ENCODE assay signal across 2 cellular contexts in the genomic region with DNA sequence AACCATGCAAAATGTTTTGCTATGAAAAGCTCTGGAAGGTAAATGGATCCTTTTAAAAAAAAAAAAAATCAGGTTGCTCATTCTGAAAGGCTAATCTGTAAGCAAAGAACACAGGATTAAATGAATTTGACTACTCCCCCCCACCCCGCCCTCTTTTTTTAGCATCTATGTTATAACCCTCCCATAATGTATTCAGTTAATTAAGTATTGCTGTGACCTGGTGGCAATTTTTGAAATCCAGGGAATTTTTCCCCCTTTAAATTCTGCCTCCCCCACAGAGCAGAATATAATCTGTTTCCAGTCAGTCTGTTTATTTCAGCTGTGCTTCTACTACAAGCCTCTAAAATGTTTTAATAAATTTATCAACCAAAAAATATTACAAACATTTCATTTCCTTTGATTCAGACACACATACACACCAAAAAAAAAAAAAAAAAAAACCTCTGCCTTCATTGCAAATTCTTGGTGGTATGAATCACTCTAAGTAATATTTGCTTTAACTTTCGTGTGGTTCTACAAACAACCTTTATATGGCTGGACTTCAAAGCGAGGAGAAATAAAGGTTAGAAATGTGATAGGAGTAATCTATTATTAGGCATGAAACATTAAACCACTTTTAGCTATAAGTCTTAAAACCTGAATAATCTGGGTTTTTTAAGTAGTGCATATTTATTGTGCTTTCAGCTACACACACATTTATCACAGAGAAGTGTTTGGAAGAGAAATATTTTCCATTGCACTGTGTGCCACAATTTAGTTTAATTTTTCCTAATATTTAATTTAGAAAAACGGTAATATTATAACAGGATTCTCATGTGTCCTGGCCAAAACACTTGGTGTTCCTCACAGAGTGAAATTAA.
TF ChIP-seq lines count a peak whose summit lies in the region.

No MANE protein-coding gene starts in this region.

TF ChIP-seq in K562, 482 proteins besides CTCF, POLR2A, EP300 and RAD21 (continued from another document):
- no peak for TF ChIP-seq CEBPG (CRISPR knock-in tag; IDR thresholded peaks at IDR 0.05)
- TF ChIP-seq CEBPG (tag; conservative IDR thresholded peaks at IDR 0.05 in 1 of 2, IDR thresholded peaks at IDR 0.05 in 1 of 2): no peak
- peak; percentile 61; the same call in 1 of the 2 replicates for TF ChIP-seq ZNF384 (IDR thresholded peaks at IDR 0.05; ENCODE audit: low read depth, low read length)

TF ChIP-seq in HepG2, 621 proteins besides CTCF, POLR2A, EP300 and RAD21 (continues in another document):
- TF ChIP-seq, protein P1, sequence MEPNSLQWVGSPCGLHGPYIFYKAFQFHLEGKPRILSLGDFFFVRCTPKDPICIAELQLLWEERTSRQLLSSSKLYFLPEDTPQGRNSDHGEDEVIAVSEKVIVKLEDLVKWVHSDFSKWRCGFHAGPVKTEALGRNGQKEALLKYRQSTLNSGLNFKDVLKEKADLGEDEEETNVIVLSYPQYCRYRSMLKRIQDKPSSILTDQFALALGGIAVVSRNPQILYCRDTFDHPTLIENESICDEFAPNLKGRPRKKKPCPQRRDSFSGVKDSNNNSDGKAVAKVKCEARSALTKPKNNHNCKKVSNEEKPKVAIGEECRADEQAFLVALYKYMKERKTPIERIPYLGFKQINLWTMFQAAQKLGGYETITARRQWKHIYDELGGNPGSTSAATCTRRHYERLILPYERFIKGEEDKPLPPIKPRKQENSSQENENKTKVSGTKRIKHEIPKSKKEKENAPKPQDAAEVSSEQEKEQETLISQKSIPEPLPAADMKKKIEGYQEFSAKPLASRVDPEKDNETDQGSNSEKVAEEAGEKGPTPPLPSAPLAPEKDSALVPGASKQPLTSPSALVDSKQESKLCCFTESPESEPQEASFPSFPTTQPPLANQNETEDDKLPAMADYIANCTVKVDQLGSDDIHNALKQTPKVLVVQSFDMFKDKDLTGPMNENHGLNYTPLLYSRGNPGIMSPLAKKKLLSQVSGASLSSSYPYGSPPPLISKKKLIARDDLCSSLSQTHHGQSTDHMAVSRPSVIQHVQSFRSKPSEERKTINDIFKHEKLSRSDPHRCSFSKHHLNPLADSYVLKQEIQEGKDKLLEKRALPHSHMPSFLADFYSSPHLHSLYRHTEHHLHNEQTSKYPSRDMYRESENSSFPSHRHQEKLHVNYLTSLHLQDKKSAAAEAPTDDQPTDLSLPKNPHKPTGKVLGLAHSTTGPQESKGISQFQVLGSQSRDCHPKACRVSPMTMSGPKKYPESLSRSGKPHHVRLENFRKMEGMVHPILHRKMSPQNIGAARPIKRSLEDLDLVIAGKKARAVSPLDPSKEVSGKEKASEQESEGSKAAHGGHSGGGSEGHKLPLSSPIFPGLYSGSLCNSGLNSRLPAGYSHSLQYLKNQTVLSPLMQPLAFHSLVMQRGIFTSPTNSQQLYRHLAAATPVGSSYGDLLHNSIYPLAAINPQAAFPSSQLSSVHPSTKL (CRISPR knock-in tag; IDR thresholded peaks at IDR 0.05): peak; percentile 74
- TF ChIP-seq, protein P2, sequence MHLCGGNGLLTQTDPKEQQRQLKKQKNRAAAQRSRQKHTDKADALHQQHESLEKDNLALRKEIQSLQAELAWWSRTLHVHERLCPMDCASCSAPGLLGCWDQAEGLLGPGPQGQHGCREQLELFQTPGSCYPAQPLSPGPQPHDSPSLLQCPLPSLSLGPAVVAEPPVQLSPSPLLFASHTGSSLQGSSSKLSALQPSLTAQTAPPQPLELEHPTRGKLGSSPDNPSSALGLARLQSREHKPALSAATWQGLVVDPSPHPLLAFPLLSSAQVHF (CRISPR knock-in tag; IDR thresholded peaks at IDR 0.05): no peak
- TF ChIP-seq MEF2D (CRISPR knock-in tag; IDR thresholded peaks at IDR 0.05): peak; percentile 18; the same call in 1 of the 2 replicates
- TF ChIP-seq SUZ12 (IDR thresholded peaks at IDR 0.05; ENCODE audit: low read depth, low read length): no peak
- no peak for TF ChIP-seq ZNF570 (CRISPR knock-in tag; IDR thresholded peaks at IDR 0.05; ENCODE audit: borderline replicate concordance)
- peak; percentile 26; the same call in 1 of the 2 replicates for TF ChIP-seq RARA (CRISPR knock-in tag; IDR thresholded peaks at IDR 0.05)
- no peak for TF ChIP-seq ZNF17 (CRISPR knock-in tag; IDR thresholded peaks at IDR 0.05)
- TF ChIP-seq, protein P3, sequence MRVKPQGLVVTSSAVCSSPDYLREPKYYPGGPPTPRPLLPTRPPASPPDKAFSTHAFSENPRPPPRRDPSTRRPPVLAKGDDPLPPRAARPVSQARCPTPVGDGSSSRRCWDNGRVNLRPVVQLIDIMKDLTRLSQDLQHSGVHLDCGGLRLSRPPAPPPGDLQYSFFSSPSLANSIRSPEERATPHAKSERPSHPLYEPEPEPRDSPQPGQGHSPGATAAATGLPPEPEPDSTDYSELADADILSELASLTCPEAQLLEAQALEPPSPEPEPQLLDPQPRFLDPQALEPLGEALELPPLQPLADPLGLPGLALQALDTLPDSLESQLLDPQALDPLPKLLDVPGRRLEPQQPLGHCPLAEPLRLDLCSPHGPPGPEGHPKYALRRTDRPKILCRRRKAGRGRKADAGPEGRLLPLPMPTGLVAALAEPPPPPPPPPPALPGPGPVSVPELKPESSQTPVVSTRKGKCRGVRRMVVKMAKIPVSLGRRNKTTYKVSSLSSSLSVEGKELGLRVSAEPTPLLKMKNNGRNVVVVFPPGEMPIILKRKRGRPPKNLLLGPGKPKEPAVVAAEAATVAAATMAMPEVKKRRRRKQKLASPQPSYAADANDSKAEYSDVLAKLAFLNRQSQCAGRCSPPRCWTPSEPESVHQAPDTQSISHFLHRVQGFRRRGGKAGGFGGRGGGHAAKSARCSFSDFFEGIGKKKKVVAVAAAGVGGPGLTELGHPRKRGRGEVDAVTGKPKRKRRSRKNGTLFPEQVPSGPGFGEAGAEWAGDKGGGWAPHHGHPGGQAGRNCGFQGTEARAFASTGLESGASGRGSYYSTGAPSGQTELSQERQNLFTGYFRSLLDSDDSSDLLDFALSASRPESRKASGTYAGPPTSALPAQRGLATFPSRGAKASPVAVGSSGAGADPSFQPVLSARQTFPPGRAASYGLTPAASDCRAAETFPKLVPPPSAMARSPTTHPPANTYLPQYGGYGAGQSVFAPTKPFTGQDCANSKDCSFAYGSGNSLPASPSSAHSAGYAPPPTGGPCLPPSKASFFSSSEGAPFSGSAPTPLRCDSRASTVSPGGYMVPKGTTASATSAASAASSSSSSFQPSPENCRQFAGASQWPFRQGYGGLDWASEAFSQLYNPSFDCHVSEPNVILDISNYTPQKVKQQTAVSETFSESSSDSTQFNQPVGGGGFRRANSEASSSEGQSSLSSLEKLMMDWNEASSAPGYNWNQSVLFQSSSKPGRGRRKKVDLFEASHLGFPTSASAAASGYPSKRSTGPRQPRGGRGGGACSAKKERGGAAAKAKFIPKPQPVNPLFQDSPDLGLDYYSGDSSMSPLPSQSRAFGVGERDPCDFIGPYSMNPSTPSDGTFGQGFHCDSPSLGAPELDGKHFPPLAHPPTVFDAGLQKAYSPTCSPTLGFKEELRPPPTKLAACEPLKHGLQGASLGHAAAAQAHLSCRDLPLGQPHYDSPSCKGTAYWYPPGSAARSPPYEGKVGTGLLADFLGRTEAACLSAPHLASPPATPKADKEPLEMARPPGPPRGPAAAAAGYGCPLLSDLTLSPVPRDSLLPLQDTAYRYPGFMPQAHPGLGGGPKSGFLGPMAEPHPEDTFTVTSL (CRISPR knock-in tag; IDR thresholded peaks at IDR 0.05; ENCODE audit: borderline replicate concordance): peak; percentile 67; the same call in 1 of the 2 replicates
- TF ChIP-seq SATB2 (CRISPR knock-in tag; IDR thresholded peaks at IDR 0.05): no peak
- TF ChIP-seq ZSCAN12 (CRISPR knock-in tag; IDR thresholded peaks at IDR 0.05): no peak
- no peak for TF ChIP-seq LCORL (IDR thresholded peaks at IDR 0.05)
- TF ChIP-seq LCORL (CRISPR knock-in tag; IDR thresholded peaks at IDR 0.05): no peak
- TF ChIP-seq, protein P4, sequence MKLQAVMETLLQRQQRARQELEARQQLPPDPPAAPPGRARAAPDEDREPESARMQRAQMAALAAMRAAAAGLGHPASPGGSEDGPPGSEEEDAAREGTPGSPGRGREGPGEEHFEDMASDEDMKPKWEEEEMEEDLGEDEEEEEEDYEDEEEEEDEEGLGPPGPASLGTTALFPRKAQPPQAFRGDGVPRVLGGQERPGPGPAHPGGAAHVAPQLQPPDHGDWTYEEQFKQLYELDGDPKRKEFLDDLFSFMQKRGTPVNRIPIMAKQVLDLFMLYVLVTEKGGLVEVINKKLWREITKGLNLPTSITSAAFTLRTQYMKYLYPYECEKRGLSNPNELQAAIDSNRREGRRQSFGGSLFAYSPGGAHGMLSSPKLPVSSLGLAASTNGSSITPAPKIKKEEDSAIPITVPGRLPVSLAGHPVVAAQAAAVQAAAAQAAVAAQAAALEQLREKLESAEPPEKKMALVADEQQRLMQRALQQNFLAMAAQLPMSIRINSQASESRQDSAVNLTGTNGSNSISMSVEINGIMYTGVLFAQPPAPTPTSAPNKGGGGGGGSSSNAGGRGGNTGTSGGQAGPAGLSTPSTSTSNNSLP (IDR thresholded peaks at IDR 0.05; ENCODE audit: low read depth, low read length): peak; percentile 96
- TF ChIP-seq JUND (CRISPR knock-in tag; IDR thresholded peaks at IDR 0.05): peak; percentile 81
- peak; percentile 34; the same call in 1 of the 2 replicates for TF ChIP-seq TBX3 (IDR thresholded peaks at IDR 0.05; ENCODE audit: borderline replicate concordance)
- peak; percentile 49 for TF ChIP-seq NR2F6 (IDR thresholded peaks at IDR 0.05)
- 0 out of 2 replicates have a peak, but pooled peaks have one; percentile 17 for TF ChIP-seq NR2F6 (CRISPR knock-in tag; IDR thresholded peaks at IDR 0.05)
- no peak for TF ChIP-seq ZNF672 (CRISPR knock-in tag; IDR thresholded peaks at IDR 0.05)
- peak; percentile 58 for TF ChIP-seq ASH2L (IDR thresholded peaks at IDR 0.05; ENCODE audit: insufficient read length, low read depth, low read length)
- TF ChIP-seq ZNF260 (CRISPR knock-in tag; IDR thresholded peaks at IDR 0.05; ENCODE audit: borderline replicate concordance, low read depth): no peak
- TF ChIP-seq NR2F2 (IDR thresholded peaks at IDR 0.05; ENCODE audit: borderline replicate concordance, low read depth): 0 out of 2 replicates have a peak, but pooled peaks have one; percentile 47
- TF ChIP-seq GATAD2A (CRISPR knock-in tag; IDR thresholded peaks at IDR 0.05): peak; percentile 51
- TF ChIP-seq TEAD3 (CRISPR knock-in tag; optimal IDR thresholded peaks at IDR 0.05; ENCODE audit: borderline replicate concordance): peak; percentile 52
- peak; percentile 65; the same call in 1 of the 2 replicates for TF ChIP-seq HMG20A (CRISPR knock-in tag; IDR thresholded peaks at IDR 0.05; ENCODE audit: borderline replicate concordance)
- TF ChIP-seq KLF16 (CRISPR knock-in tag; IDR thresholded peaks at IDR 0.05): no peak
- no peak for TF ChIP-seq MAFK (conservative IDR thresholded peaks at IDR 0.05 in 1 of 2, IDR thresholded peaks at IDR 0.05 in 1 of 2; ENCODE audit: low read length in 2 of 2)
- no peak for TF ChIP-seq KAT8 (CRISPR knock-in tag; IDR thresholded peaks at IDR 0.05)
- TF ChIP-seq NFIC (IDR thresholded peaks at IDR 0.05; ENCODE audit: low read length): peak; percentile 80; the same call in 1 of the 2 replicates
- peak; percentile 57; the same call in 1 of the 2 replicates for TF ChIP-seq ISL2 (CRISPR knock-in tag; IDR thresholded peaks at IDR 0.05)
- peak; percentile 91; the same call in 1 of the 2 replicates for TF ChIP-seq SIX1 (CRISPR knock-in tag; IDR thresholded peaks at IDR 0.05; ENCODE audit: borderline replicate concordance)
- TF ChIP-seq TCF7 (IDR thresholded peaks at IDR 0.05; ENCODE audit: low read depth): peak; percentile 77
- 0 out of 2 replicates have a peak, but pooled peaks have one; percentile 30 for TF ChIP-seq MIXL1 (CRISPR knock-in tag; IDR thresholded peaks at IDR 0.05)
- TF ChIP-seq, protein P5, sequence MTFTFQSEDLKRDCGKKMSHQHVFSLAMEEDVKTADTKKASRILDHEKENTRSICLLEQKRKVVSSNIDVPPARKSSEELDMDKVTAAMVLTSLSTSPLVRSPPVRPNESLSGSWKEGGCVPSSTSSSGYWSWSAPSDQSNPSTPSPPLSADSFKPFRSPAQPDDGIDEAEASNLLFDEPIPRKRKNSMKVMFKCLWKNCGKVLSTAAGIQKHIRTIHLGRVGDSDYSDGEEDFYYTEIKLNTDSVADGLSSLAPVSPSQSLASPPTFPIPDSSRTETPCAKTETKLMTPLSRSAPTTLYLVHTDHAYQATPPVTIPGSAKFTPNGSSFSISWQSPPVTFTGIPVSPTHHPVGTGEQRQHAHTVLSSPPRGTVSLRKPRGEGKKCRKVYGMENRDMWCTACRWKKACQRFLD (CRISPR knock-in tag; IDR thresholded peaks at IDR 0.05; ENCODE audit: borderline replicate concordance): no peak
- no peak for TF ChIP-seq ZSCAN31 (CRISPR knock-in tag; IDR thresholded peaks at IDR 0.05; ENCODE audit: low read depth)
- no peak for TF ChIP-seq ATF1 (CRISPR knock-in tag; IDR thresholded peaks at IDR 0.05)
- TF ChIP-seq, protein P6, sequence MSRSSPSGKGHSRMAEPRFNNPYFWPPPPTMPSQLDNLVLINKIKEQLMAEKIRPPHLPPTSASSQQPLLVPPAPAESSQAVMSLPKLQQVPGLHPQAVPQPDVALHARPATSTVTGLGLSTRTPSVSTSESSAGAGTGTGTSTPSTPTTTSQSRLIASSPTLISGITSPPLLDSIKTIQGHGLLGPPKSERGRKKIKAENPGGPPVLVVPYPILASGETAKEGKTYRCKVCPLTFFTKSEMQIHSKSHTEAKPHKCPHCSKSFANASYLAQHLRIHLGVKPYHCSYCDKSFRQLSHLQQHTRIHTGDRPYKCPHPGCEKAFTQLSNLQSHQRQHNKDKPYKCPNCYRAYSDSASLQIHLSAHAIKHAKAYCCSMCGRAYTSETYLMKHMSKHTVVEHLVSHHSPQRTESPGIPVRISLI (CRISPR knock-in tag; IDR thresholded peaks at IDR 0.05; ENCODE audit: borderline replicate concordance): peak; percentile 87
- TF ChIP-seq ZNF563 (CRISPR knock-in tag; IDR thresholded peaks at IDR 0.05): no peak
- TF ChIP-seq, protein P7, sequence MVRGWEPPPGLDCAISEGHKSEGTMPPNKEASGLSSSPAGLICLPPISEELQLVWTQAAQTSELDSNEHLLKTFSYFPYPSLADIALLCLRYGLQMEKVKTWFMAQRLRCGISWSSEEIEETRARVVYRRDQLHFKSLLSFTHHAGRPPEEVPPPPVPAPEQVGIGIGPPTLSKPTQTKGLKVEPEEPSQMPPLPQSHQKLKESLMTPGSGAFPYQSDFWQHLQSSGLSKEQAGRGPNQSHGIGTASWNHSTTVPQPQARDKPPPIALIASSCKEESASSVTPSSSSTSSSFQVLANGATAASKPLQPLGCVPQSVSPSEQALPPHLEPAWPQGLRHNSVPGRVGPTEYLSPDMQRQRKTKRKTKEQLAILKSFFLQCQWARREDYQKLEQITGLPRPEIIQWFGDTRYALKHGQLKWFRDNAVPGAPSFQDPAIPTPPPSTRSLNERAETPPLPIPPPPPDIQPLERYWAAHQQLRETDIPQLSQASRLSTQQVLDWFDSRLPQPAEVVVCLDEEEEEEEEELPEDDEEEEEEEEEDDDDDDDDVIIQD (CRISPR knock-in tag; IDR thresholded peaks at IDR 0.05; ENCODE audit: low read depth): 0 out of 2 replicates have a peak, but pooled peaks have one; percentile 44
- TF ChIP-seq SOX5 (CRISPR knock-in tag; IDR thresholded peaks at IDR 0.05; ENCODE audit: borderline replicate concordance): peak; percentile 68; the same call in 1 of the 2 replicates
- peak; percentile 65 for TF ChIP-seq CREM (IDR thresholded peaks at IDR 0.05)
- TF ChIP-seq CREM (CRISPR knock-in tag; IDR thresholded peaks at IDR 0.05): no peak
- peak; percentile 49 for TF ChIP-seq FOXA3 (CRISPR knock-in tag; IDR thresholded peaks at IDR 0.05)
- peak; percentile 55; the same call in 1 of the 2 replicates for TF ChIP-seq RXRB (CRISPR knock-in tag; IDR thresholded peaks at IDR 0.05; ENCODE audit: borderline replicate concordance)
- TF ChIP-seq SIX4 (CRISPR knock-in tag; IDR thresholded peaks at IDR 0.05): peak; percentile 57; the same call in 1 of the 2 replicates
